ENCODE assay signal across 8 cellular contexts in the genomic region with DNA sequence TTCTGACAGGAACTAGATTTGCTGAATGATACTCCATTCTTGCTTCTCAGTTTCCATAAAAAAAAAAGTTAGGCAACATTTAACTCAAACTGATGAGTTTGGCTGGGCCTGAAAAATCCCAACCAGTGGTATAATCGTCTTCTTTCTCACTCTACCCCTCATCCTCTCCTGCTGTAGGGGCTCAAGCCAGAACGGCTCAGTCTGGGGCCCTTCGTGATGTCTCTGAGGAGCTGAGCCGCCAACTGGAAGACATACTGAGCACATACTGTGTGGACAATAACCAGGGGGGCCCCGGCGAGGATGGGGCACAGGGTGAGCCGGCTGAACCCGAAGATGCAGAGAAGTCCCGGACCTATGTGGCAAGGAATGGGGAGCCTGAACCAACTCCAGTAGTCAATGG. TPM values are rescaled to one million over a fixed set of nuclear protein-coding genes. Genes with fewer than 3 reads are reported as not detected.
DNase-seq lines count a peak whose midpoint lies in the region; ATAC-seq and TF ChIP-seq lines count a peak whose summit lies in the region.

No MANE protein-coding gene starts in this region.

- no peak for DNase-seq in SJCRH30
- DNase-seq in esophagus muscularis mucosa (ENCODE audit: extremely low spot score): no peak
- no peak for DNase-seq in sigmoid colon
- DNase-seq in EL: no peak

- H3K27me3 ChIP-seq in SJCRH30 (no peaks in the 10 kb centered on the region), esophagus muscularis mucosa (no peaks in the 10 kb centered on the region), sigmoid colon (no peaks in the 10 kb centered on the region)

- H3K9me3 ChIP-seq in SJCRH30 (replicated peaks) (no peaks in the 10 kb centered on the region), esophagus muscularis mucosa (peaks cover 0 to 3% (median 0%) of the 10 kb centered on the region in 4 donors), sigmoid colon (no peaks in the 10 kb centered on the region)

- TF ChIP-seq POLR2A in esophagus muscularis mucosa (IDR thresholded peaks at IDR 0.05; ENCODE audit: low read depth) (no peak), sigmoid colon (IDR thresholded peaks at IDR 0.05) (no peak)

- TF ChIP-seq EP300 in esophagus muscularis mucosa (IDR thresholded peaks at IDR 0.05): no peak
- no peak for TF ChIP-seq EP300 in sigmoid colon (IDR thresholded peaks at IDR 0.05)

- H3K4me3 ChIP-seq in GM08714 (ENCODE audit: low read length) (peak overlapping the region; percentile 95), SJCRH30 (peak overlapping the region; percentile 71), esophagus muscularis mucosa (peak overlapping the region; percentile 61 to 76 (median 70)), sigmoid colon (peak overlapping the region; percentile 44 to 75 (median 59))

- TF ChIP-seq CTCF in esophagus muscularis mucosa (IDR thresholded peaks at IDR 0.05) (no peak), sigmoid colon (IDR thresholded peaks at IDR 0.05) (no peak)

- no peak for ATAC-seq in GM21825 (IDR thresholded peaks at IDR 0.05; ENCODE audit: unreplicated experiment)
- no peak for ATAC-seq in GM21723 (IDR thresholded peaks at IDR 0.05; ENCODE audit: unreplicated experiment)
- no peak for ATAC-seq in HG03342 (IDR thresholded peaks at IDR 0.05; ENCODE audit: unreplicated experiment)

- 74% methylated on average over 9 of the region's 9 CpGs for WGBS in esophagus muscularis mucosa
- 82 to 87% methylated on average over 9 of the region's 9 CpGs for WGBS in sigmoid colon, 2 donors

- no peak overlapping the region for H3K27ac ChIP-seq in SJCRH30
- H3K27ac ChIP-seq in esophagus muscularis mucosa (replicated peaks in 1 of 4): peak overlapping the region; percentile 25 to 96 (median 94)
- peak overlapping the region; percentile 90 to 95 (median 92) for H3K27ac ChIP-seq in sigmoid colon

- H3K4me1 ChIP-seq in SJCRH30 (peaks cover 10% of the 10 kb centered on the region), esophagus muscularis mucosa (peaks cover 47 to 71% (median 64%) of the 10 kb centered on the region in 4 donors), sigmoid colon (peaks cover 0 to 67% (median 56%) of the 10 kb centered on the region in 4 donors)

- H3K36me3 ChIP-seq in SJCRH30 (peaks cover 43% of the 10 kb centered on the region), esophagus muscularis mucosa (peaks cover 10 to 48% (median 36%) of the 10 kb centered on the region in 4 donors), sigmoid colon (peaks cover 0 to 48% (median 22%) of the 10 kb centered on the region in 4 donors)

- intact Hi-C loops in esophagus muscularis mucosa (cut with DNase I) (no loop called here), sigmoid colon (cut with DNase I) (loop anchor here (2.0 kb wide), 1 partner anchor 168 kb away; the partner anchor contains the start of gene KHDRBS1)

RNA-seq across cellular contexts. Expression of gene TXLNA, which starts 1.6 kb away (rescaled TPM):
- 82.6 and 83.5 TPM in 2 replicates for total RNA-seq in SJCRH30 (2014; rRNA removed; shearing (Covaris generic))
- total RNA-seq in esophagus muscularis mucosa: 10 to 100 TPM; 43.6 to 88.4 (median 70.4) TPM
- 10 to 100 TPM; 28.9 to 46.7 (median 36.7) TPM for total RNA-seq in sigmoid colon
- 10 to 100 TPM in 2 of 3 donors, 1 to 10 TPM in 1; 9.0 to 35.4 (median 11.6) TPM for polyA plus RNA-seq in sigmoid colon

RNA-seq across cellular contexts. Expression of gene CCDC28B, which starts 19.3 kb away (rescaled TPM):
- total RNA-seq in SJCRH30 (2014; rRNA removed; shearing (Covaris generic)): 8.8 and 11.3 TPM in 2 replicates
- total RNA-seq in esophagus muscularis mucosa: 1 to 10 TPM; 5.0 to 7.8 (median 6.5) TPM
- 10 to 100 TPM in 1 of 4 donors, 1 to 10 TPM in 3; 3.9 to 15.0 (median 6.9) TPM for total RNA-seq in sigmoid colon
- 1 to 10 TPM; 3.7 to 9.3 (median 4.2) TPM for polyA plus RNA-seq in sigmoid colon

RNA-seq across cellular contexts. Expression of gene IQCC, which starts 24.4 kb away (rescaled TPM):
- total RNA-seq in SJCRH30 (2014; rRNA removed; shearing (Covaris generic)): 5.6 and 6.1 TPM in 2 replicates
- total RNA-seq in esophagus muscularis mucosa (1 to 10 TPM in 3 of 4 donors, under 1 TPM in 1; 0.66 to 2.1 (median 1.1) TPM), sigmoid colon (1 to 10 TPM in 3 of 4 donors, under 1 TPM in 1; 0.81 to 3.9 (median 2.1) TPM)
- 1 to 10 TPM in 2 of 3 donors, under 1 TPM in 1; 0.60 to 2.5 (median 1.4) TPM for polyA plus RNA-seq in sigmoid colon

RNA-seq across cellular contexts. Expression of gene DCDC2B, which starts 27.8 kb away (rescaled TPM):
- not detected in 2 replicates for total RNA-seq in SJCRH30 (2014; rRNA removed; shearing (Covaris generic))
- not detected for total RNA-seq in esophagus muscularis mucosa
- not detected for total RNA-seq in sigmoid colon
- under 1 TPM in 1 of 3 donors, not detected in 2; 0.04 TPM for polyA plus RNA-seq in sigmoid colon

RNA-seq across cellular contexts. Expression of gene TMEM234, which starts 41.1 kb away (rescaled TPM):
- total RNA-seq in SJCRH30 (2014; rRNA removed; shearing (Covaris generic)): 8.7 and 9.9 TPM in 2 replicates
- 1 to 10 TPM; 6.6 to 10.0 (median 8.2) TPM for total RNA-seq in esophagus muscularis mucosa
- total RNA-seq in sigmoid colon: 10 to 100 TPM in 2 of 4 donors, 1 to 10 TPM in 2; 6.4 to 20.8 (median 10.1) TPM
- 10 to 100 TPM in 1 of 3 donors, 1 to 10 TPM in 2; 4.4 to 23.1 (median 7.2) TPM for polyA plus RNA-seq in sigmoid colon
